Comparison of ENCODE assay signal across 13 cellular contexts in genomic region chr2:138235041-138235440, GRCh38.
DNase-seq lines count a peak whose midpoint lies in the region; ATAC-seq and TF ChIP-seq lines count a peak whose summit lies in the region.
"Had no signal": no experiment of that assay in that cellular context is flagged by ENCODE, and none has a peak within 500 bp of the region (broad histone marks: within the 10 kb centered on the region; RNA-seq: fewer than 3 reads in every experiment).

No MANE protein-coding gene starts in this region.

- H3K36me3 Mint-ChIP-seq in GM23338 (ENCODE audit: low read depth): no peaks in the 10 kb centered on the region
- H3K36me3 Mint-ChIP-seq in endodermal cell (ENCODE audit: low read depth): no peaks in the 10 kb centered on the region
- H3K36me3 Mint-ChIP-seq in stimulated activated memory B cell treated with anti-CD40 and anti-IgM and Interleukin-4, amounts not matched to agents 10 μg/mL and 1 μg/mL and 100 μg/mL, for 72 hours: peaks cover 5% of the 10 kb centered on the region
- H3K36me3 Mint-ChIP-seq: CD14-positive monocyte; CD8-positive, alpha-beta T cell had no signal

- no peak overlapping the region for H2AFZ ChIP-seq in GM23338
- no peak overlapping the region for H2AFZ ChIP-seq in trophoblast cell (ENCODE audit: insufficient read depth, low read length, poor library complexity)

- no peak overlapping the region for H3K23ac ChIP-seq in trophoblast cell (ENCODE audit: low read length)

- H2BK120ac ChIP-seq in trophoblast cell (ENCODE audit: insufficient read depth, low read length, poor library complexity): no peak overlapping the region

- H3K27me3 ChIP-seq in GM23338 (ENCODE audit: insufficient read depth) (no peaks in the 10 kb centered on the region), HUES6 (ENCODE audit: control insufficient read depth, insufficient read depth, low read length) (no peaks in the 10 kb centered on the region), endodermal cell (ENCODE audit: control insufficient read depth, insufficient read depth, low read length, poor library complexity, severe bottlenecking) (no peaks in the 10 kb centered on the region), trophoblast cell (ENCODE audit: insufficient read depth, low read length) (no peaks in the 10 kb centered on the region)

- H2BK5ac ChIP-seq in trophoblast cell (ENCODE audit: low read depth, low read length, poor library complexity): no peak overlapping the region

- H3K79me2 ChIP-seq in GM23338 (replicated peaks; ENCODE audit: insufficient read depth): no peaks in the 10 kb centered on the region
- H3K79me2 ChIP-seq in trophoblast cell (ENCODE audit: control insufficient read depth, insufficient read depth, low read length, poor library complexity): no peaks in the 10 kb centered on the region

- H3F3A ChIP-seq in GM23338 (replicated peaks; ENCODE audit: low read depth): no peaks in the 10 kb centered on the region

- H3K9ac ChIP-seq in HUES6 (ENCODE audit: low read length) (no peak overlapping the region), endodermal cell (ENCODE audit: extremely low read depth, low read length, poor library complexity, severe bottlenecking) (no peak overlapping the region), trophoblast cell (ENCODE audit: low read length) (no peak overlapping the region)

- no peak overlapping the region for H4K91ac ChIP-seq in trophoblast cell (ENCODE audit: low read depth, low read length)

- H3K36me3 ChIP-seq in GM23338 (ENCODE audit: insufficient read depth) (no peaks in the 10 kb centered on the region), HUES6 (ENCODE audit: control insufficient read depth, insufficient read depth, low read length) (no peaks in the 10 kb centered on the region), endodermal cell (ENCODE audit: control insufficient read depth, insufficient read depth, low read length) (no peaks in the 10 kb centered on the region), trophoblast cell (ENCODE audit: control insufficient read depth in 1 of 2, insufficient read depth in 2 of 2, low read length in 2 of 2) (no peaks in the 10 kb centered on the region)

- H3K4me3 Mint-ChIP-seq in GM23338 (peak overlapping the region; percentile 27; the same call in 2 of the 3 replicates), endodermal cell (no peak overlapping the region)
- H3K4me3 Mint-ChIP-seq in stimulated activated memory B cell treated with anti-CD40 and anti-IgM and Interleukin-4, amounts not matched to agents 10 μg/mL and 1 μg/mL and 100 μg/mL, for 72 hours: no peak overlapping the region
- H3K4me3 Mint-ChIP-seq: CD14-positive monocyte; CD8-positive, alpha-beta T cell had no signal

- ATAC-seq in GM23338 (peak; percentile 26; the same call in 1 of the 3 replicates), GM19023 (IDR thresholded peaks at IDR 0.05; ENCODE audit: unreplicated experiment) (no peak), HG02759 (IDR thresholded peaks at IDR 0.05; ENCODE audit: unreplicated experiment) (no peak)
- ATAC-seq in stimulated activated memory B cell treated with anti-CD40 and anti-IgM and Interleukin-4, amounts not matched to agents 10 μg/mL and 1 μg/mL and 100 μg/mL, for 72 hours: no peak
- ATAC-seq: CD8-positive, alpha-beta T cell had no signal

- peaks cover 13% of the 10 kb centered on the region for H3K79me1 ChIP-seq in trophoblast cell (ENCODE audit: low read length)

- H3K9me3 Mint-ChIP-seq in GM23338: no peaks in the 10 kb centered on the region
- H3K9me3 Mint-ChIP-seq in endodermal cell: no peaks in the 10 kb centered on the region
- H3K9me3 Mint-ChIP-seq in stimulated activated memory B cell treated with anti-CD40 and anti-IgM and Interleukin-4, amounts not matched to agents 10 μg/mL and 1 μg/mL and 100 μg/mL, for 72 hours: no peaks in the 10 kb centered on the region

- peaks cover 33% of the 10 kb centered on the region for H3K4me1 Mint-ChIP-seq in GM23338
- H3K4me1 Mint-ChIP-seq in endodermal cell: peaks cover 17% of the 10 kb centered on the region
- peaks cover 6% of the 10 kb centered on the region for H3K4me1 Mint-ChIP-seq in stimulated activated memory B cell treated with anti-CD40 and anti-IgM and Interleukin-4, amounts not matched to agents 10 μg/mL and 1 μg/mL and 100 μg/mL, for 72 hours
- H3K4me1 Mint-ChIP-seq: CD14-positive monocyte had no signal

- no peak overlapping the region for H3K18ac ChIP-seq in trophoblast cell (ENCODE audit: low read length)

- H4K12ac ChIP-seq in trophoblast cell (ENCODE audit: low read depth, low read length): no peak overlapping the region

- no peak overlapping the region for H2BK12ac ChIP-seq in trophoblast cell (ENCODE audit: low read length)

- H3K27me3 Mint-ChIP-seq in GM23338 (ENCODE audit: insufficient read depth, low read depth, poor library complexity) (no peaks in the 10 kb centered on the region), endodermal cell (ENCODE audit: insufficient read depth) (no peaks in the 10 kb centered on the region)
- no peaks in the 10 kb centered on the region for H3K27me3 Mint-ChIP-seq in stimulated activated memory B cell treated with anti-CD40 and anti-IgM and Interleukin-4, amounts not matched to agents 10 μg/mL and 1 μg/mL and 100 μg/mL, for 72 hours

- no peaks in the 10 kb centered on the region for H3K9me3 ChIP-seq in HUES6 (ENCODE audit: control insufficient read depth, insufficient read depth, low read depth, low read length)
- H3K9me3 ChIP-seq in endodermal cell (ENCODE audit: control insufficient read depth, low read length): no peaks in the 10 kb centered on the region
- no peaks in the 10 kb centered on the region for H3K9me3 ChIP-seq in trophoblast cell (ENCODE audit: insufficient read depth, low read depth, low read length)

- WGBS in endodermal cell (ENCODE audit: insufficient coverage in 1 of 2, insufficient read length in 1 of 2), 2 experiments: 96% methylated on average over 2 of the region's 2 CpGs; no CpG with 5 or more reads in 1 of the 2 experiments
- WGBS in trophoblast cell (ENCODE audit: extremely low coverage, insufficient coverage, insufficient read length): no CpG with 5 or more reads among the region's 2 CpGs

- H3K27ac Mint-ChIP-seq in GM23338 (peak overlapping the region; percentile 92), endodermal cell (peak overlapping the region; percentile 61)
- H3K27ac Mint-ChIP-seq in stimulated activated memory B cell treated with anti-CD40 and anti-IgM and Interleukin-4, amounts not matched to agents 10 μg/mL and 1 μg/mL and 100 μg/mL, for 72 hours: no peak overlapping the region
- H3K27ac Mint-ChIP-seq: CD14-positive monocyte; CD8-positive, alpha-beta T cell had no signal

- no peak overlapping the region for H4K8ac ChIP-seq in trophoblast cell (ENCODE audit: low read depth, low read length)

- H3K27ac ChIP-seq in GM23338 (ENCODE audit: low read depth) (peak overlapping the region; percentile 53), HUES6 (ENCODE audit: low read depth, low read length) (0 out of 2 replicates have a peak overlapping the region, but pooled peaks have one; percentile 31), endodermal cell (ENCODE audit: low read depth, low read length) (no peak overlapping the region), trophoblast cell (ENCODE audit: low read depth, low read length) (peak overlapping the region; percentile 78)

- H3K4me2 ChIP-seq in GM23338 (peak overlapping the region; percentile 5; the same call in 1 of the 2 replicates), trophoblast cell (ENCODE audit: low read length) (peak overlapping the region; percentile 40)

- H3K4me3 ChIP-seq in GM23338 (no peak overlapping the region), HUES6 (ENCODE audit: low read depth, low read length) (no peak overlapping the region), endodermal cell (ENCODE audit: low read length) (no peak overlapping the region), trophoblast cell (ENCODE audit: low read depth, low read length) (no peak overlapping the region)

- DNase-seq in GM23338 (ENCODE audit: low spot score) (peak; percentile 65), endodermal cell (no peak), trophoblast cell (peak in 1 of 2 donors; percentile 52)
- DNase-seq: CD8-positive, alpha-beta T cell; COR-L47; DMS153; DMS79 treated with DMSO at 0.1 percent for 48 hours; EL had no signal

- H2AK5ac ChIP-seq in trophoblast cell (ENCODE audit: low read length): no peak overlapping the region

- no peak overlapping the region for H3K14ac ChIP-seq in trophoblast cell (ENCODE audit: low read length)

- TF ChIP-seq CTCF in GM23338 (conservative IDR thresholded peaks at IDR 0.05; ENCODE audit: low read depth in 2 of 2): no peak
- TF ChIP-seq CTCF in endodermal cell (conservative IDR thresholded peaks at IDR 0.05): no peak

- H3K9me2 ChIP-seq in GM23338 (ENCODE audit: insufficient read depth): no peaks in the 10 kb centered on the region

- no peak overlapping the region for H3K4ac ChIP-seq in trophoblast cell (ENCODE audit: low read depth, low read length)

- peaks cover 37% of the 10 kb centered on the region for H3K4me1 ChIP-seq in GM23338 (ENCODE audit: insufficient read depth)
- peaks cover 20% of the 10 kb centered on the region; the same call in 1 of the 2 replicates for H3K4me1 ChIP-seq in HUES6 (ENCODE audit: control insufficient read depth, insufficient read depth, low read length)
- no peaks in the 10 kb centered on the region for H3K4me1 ChIP-seq in endodermal cell (ENCODE audit: control insufficient read depth, insufficient read depth, low read length)
- H3K4me1 ChIP-seq in trophoblast cell (ENCODE audit: control insufficient read depth in 1 of 2, insufficient read depth in 2 of 2, low read length in 2 of 2): peaks cover 0 to 4% of the 10 kb centered on the region in 2 experiments

- no peaks in the 10 kb centered on the region for H4K20me1 ChIP-seq in GM23338 (replicated peaks; ENCODE audit: insufficient read depth)

TF ChIP-seq in GM23338, 12 proteins besides CTCF, POLR2A, EP300 and RAD21 (continues in another document):
- TF ChIP-seq JUNB (IDR thresholded peaks at IDR 0.05; ENCODE audit: unreplicated experiment) (no peak), POLR2AphosphoS5 (IDR thresholded peaks at IDR 0.05; ENCODE audit: low read depth) (no peak)
